8 cellular contexts compared by ENCODE assay signal in genomic region chr19:32966750-32967149, GRCh38.
"Had no signal": no experiment of that assay in that cellular context is flagged by ENCODE, and none has a peak within 500 bp of the region (broad histone marks: within the 10 kb centered on the region; RNA-seq: fewer than 3 reads in every experiment).

No MANE protein-coding gene starts in this region.

- H3K4me3 Mint-ChIP-seq: HFFc6 had no signal

- ATAC-seq: K562 had no signal

- DNase-seq: GOT3, H7, HCEC 1CT, HFFc6, IMR-90, KG1 had no signal

- H3K4me3 ChIP-seq: K562 had no signal

- H3K27ac Mint-ChIP-seq: HFFc6 had no signal

- FAIRE-seq: HTR-8/SVneo, K562 had no signal

- H3K9me3 Mint-ChIP-seq: HFFc6 had no signal
